ENCODE assay signal across 33 cellular contexts in the genomic region with DNA sequence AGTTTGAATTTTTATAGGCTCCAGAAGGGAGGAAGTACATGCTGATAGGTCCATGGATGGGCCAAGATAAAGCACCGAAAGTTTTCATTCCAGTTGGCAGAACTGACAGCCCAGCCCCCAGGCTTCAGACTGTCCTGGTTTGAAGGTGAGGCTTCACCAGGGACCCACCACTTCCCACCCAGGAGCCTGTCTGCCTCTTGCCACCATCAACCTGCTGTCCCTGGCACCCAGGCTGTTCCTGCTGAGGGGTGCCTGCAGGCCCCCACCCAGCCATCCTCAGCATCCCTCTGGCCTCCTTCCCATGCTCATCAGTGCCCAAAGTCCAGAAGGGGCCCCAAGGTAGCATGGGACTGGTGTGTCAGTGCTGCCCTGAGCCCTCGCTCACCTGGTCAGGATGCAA.
DNase-seq lines count a peak whose midpoint lies in the region; ATAC-seq, FAIRE-seq and TF ChIP-seq lines count a peak whose summit lies in the region.
"Had no signal": no experiment of that assay in that cellular context is flagged by ENCODE, and none has a peak within 500 bp of the region (broad histone marks: within the 10 kb centered on the region; RNA-seq: fewer than 3 reads in every experiment).

No MANE protein-coding gene starts in this region.

- H3K4me1 ChIP-seq in kidney (ENCODE audit: control insufficient read depth in 1 of 2, insufficient read depth in 1 of 2, low read depth in 1 of 2, low read length in 2 of 2), result no peaks in the 10 kb centered on the region
- H3K4me1 ChIP-seq in upper lobe of right lung, result no peaks in the 10 kb centered on the region
- H3K4me1 ChIP-seq: A549; BE2C; BLaER1; BLaER1 treated with 17β-estradiol and CSF1 and Interleukin-3, amounts not matched to agents 10 nM and 100 nM; Caco-2 had no signal

- TF ChIP-seq CTCF in kidney (IDR thresholded peaks at IDR 0.05; ENCODE audit: borderline replicate concordance, extremely low read depth, insufficient read depth), result no peak
- TF ChIP-seq CTCF in upper lobe of right lung (IDR thresholded peaks at IDR 0.05), result no peak

- DNase-seq in Right ventricle myocardium inferior (ENCODE audit: missing footprints) (peak; percentile 45), left cardiac atrium (no peak), kidney (peak; percentile 65), upper lobe of right lung (no peak), NCI-H187 treated with DMSO at 0.1 percent for 48 hours (lab: John Stamatoyannopoulos, UW) (no peak), NCI-H69 (lab: John Stamatoyannopoulos, UW) (no peak)
- DNase-seq: 8988T; ACHN; AML-193; BE2C; C1 segment of cervical spinal cord; Caco-2; Calu3; CD4-positive, alpha-beta memory T cell; CD4-positive, alpha-beta T cell; CD4-positive, CD25-positive, alpha-beta regulatory T cell; CD8-positive, alpha-beta memory T cell; CD8-positive, alpha-beta T cell; COR-L47; DMS 273 treated with DMSO at 0.1 percent for 48 hours; DMS153; DMS53; DMS79; DMS79 treated with DMSO at 0.1 percent for 48 hours; DND-41; EL had no signal

- no peak overlapping the region for H3K9ac ChIP-seq in kidney (ENCODE audit: low read length in 2 of 2)
- H3K9ac ChIP-seq: BLaER1; BLaER1 treated with 17β-estradiol and CSF1 and Interleukin-3, amounts not matched to agents 10 nM and 100 nM had no signal

- H3K36me3 ChIP-seq in kidney (ENCODE audit: control insufficient read depth in 1 of 2, insufficient read depth in 2 of 2, low read length in 2 of 2) (no peaks in the 10 kb centered on the region), upper lobe of right lung (no peaks in the 10 kb centered on the region)
- H3K36me3 ChIP-seq: BE2C; BLaER1; BLaER1 treated with 17β-estradiol and CSF1 and Interleukin-3, amounts not matched to agents 10 nM and 100 nM had no signal

- FAIRE-seq in kidney (lab: Jason Lieb, UNC), result no peak
- FAIRE-seq: A204.1, A549, D721Med had no signal

- H3K9me3 ChIP-seq in kidney (ENCODE audit: control insufficient read depth in 1 of 2, low read length in 2 of 2) (no peaks in the 10 kb centered on the region), upper lobe of right lung (no peaks in the 10 kb centered on the region)
- H3K9me3 ChIP-seq: A549; BE2C; BLaER1; BLaER1 treated with 17β-estradiol and CSF1 and Interleukin-3, amounts not matched to agents 10 nM and 100 nM; Caco-2 had no signal

- H3K27ac ChIP-seq in kidney (ENCODE audit: low read depth in 2 of 2, low read length in 2 of 2), result no peak overlapping the region
- no peak overlapping the region for H3K27ac ChIP-seq in upper lobe of right lung
- H3K27ac ChIP-seq: 22Rv1; A549; BLaER1; BLaER1 treated with 17β-estradiol and CSF1 and Interleukin-3, amounts not matched to agents 10 nM and 100 nM; C4-2B had no signal

- ATAC-seq in Right ventricle myocardium inferior, result no peak
- ATAC-seq in left cardiac atrium, result no peak
- ATAC-seq in upper lobe of right lung, result peak; percentile 25
- ATAC-seq: A549; CD8-positive, alpha-beta T cell had no signal

- H3K4me3 ChIP-seq in kidney (ENCODE audit: low read length in 2 of 2) (no peak overlapping the region), upper lobe of right lung (no peak overlapping the region)
- H3K4me3 ChIP-seq: A549; BLaER1; BLaER1 treated with 17β-estradiol and CSF1 and Interleukin-3, amounts not matched to agents 10 nM and 100 nM had no signal

- intact Hi-C loops in Right ventricle myocardium inferior (cut with DNase I), result no loop called here
- intact Hi-C loops in left cardiac atrium (cut with DNase I), result no loop called here
- intact Hi-C loops in kidney (cut with DNase I), result no loop called here
- intact Hi-C loops in upper lobe of right lung (cut with DNase I), result no loop called here

- H3K27me3 ChIP-seq in upper lobe of right lung, result no peaks in the 10 kb centered on the region
- H3K27me3 ChIP-seq: BE2C; BLaER1; BLaER1 treated with 17β-estradiol and CSF1 and Interleukin-3, amounts not matched to agents 10 nM and 100 nM had no signal

Comparison
In these comparisons a context has a peak if more than half of its experiments do, and no peak if none do; other contexts are left out.
1. DNase-seq: peak in Right ventricle myocardium inferior (single experiment) and kidney (single experiment); none in left cardiac atrium (single experiment), upper lobe of right lung (single experiment), NCI-H187 treated with DMSO at 0.1 percent for 48 hours (single experiment) and NCI-H69 (single experiment).